In the genomic region with DNA sequence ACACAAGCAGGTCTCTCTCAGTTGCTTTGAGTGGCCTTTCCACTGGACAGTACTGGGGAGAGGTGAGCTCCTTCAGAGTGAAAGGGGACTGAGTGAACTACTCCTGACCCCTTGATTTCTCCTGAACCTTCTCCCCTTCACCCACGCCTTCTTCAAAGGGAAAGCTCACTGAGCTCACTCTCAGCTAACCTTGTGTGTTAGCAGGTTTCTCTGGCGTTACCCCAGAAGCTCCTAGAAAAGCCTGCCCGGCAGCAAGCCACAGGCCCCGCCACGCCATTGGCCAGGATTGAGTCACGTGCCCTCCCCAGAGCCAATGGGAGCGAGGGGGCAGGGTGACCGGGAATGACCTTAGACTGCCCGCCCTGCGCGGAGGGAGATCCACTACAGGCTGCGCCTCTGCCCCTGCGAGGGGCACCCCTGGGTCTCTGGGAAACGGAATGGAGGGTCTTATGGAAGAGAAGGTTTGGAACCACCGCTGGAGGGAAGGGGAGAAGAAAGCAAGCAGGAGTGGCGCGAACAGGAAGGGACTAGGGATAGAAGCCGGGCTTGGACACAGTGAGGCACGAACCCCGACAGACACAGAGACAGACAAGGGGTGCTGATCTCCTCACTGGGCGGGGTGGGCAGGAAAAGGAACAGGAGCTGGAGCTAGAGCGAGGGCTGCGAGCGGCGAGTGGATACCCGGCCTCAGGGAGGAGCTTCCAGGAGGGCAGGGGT, we compare ENCODE assay signal across 1 cellular context.
A peak's percentile ranks its signal among the peaks of the same experiment; 100 is the strongest.
TF ChIP-seq lines count a peak whose summit lies in the region.

No MANE protein-coding gene starts in this region.

TF ChIP-seq in K562, 482 proteins besides CTCF, POLR2A, EP300 and RAD21 (continued from another document and continues in another):
- TF ChIP-seq, protein P1, sequence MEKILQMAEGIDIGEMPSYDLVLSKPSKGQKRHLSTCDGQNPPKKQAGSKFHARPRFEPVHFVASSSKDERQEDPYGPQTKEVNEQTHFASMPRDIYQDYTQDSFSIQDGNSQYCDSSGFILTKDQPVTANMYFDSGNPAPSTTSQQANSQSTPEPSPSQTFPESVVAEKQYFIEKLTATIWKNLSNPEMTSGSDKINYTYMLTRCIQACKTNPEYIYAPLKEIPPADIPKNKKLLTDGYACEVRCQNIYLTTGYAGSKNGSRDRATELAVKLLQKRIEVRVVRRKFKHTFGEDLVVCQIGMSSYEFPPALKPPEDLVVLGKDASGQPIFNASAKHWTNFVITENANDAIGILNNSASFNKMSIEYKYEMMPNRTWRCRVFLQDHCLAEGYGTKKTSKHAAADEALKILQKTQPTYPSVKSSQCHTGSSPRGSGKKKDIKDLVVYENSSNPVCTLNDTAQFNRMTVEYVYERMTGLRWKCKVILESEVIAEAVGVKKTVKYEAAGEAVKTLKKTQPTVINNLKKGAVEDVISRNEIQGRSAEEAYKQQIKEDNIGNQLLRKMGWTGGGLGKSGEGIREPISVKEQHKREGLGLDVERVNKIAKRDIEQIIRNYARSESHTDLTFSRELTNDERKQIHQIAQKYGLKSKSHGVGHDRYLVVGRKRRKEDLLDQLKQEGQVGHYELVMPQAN (IDR thresholded peaks at IDR 0.05; ENCODE audit: borderline replicate concordance): peak; percentile 77; the same call in 1 of the 2 replicates
- TF ChIP-seq, protein P2, sequence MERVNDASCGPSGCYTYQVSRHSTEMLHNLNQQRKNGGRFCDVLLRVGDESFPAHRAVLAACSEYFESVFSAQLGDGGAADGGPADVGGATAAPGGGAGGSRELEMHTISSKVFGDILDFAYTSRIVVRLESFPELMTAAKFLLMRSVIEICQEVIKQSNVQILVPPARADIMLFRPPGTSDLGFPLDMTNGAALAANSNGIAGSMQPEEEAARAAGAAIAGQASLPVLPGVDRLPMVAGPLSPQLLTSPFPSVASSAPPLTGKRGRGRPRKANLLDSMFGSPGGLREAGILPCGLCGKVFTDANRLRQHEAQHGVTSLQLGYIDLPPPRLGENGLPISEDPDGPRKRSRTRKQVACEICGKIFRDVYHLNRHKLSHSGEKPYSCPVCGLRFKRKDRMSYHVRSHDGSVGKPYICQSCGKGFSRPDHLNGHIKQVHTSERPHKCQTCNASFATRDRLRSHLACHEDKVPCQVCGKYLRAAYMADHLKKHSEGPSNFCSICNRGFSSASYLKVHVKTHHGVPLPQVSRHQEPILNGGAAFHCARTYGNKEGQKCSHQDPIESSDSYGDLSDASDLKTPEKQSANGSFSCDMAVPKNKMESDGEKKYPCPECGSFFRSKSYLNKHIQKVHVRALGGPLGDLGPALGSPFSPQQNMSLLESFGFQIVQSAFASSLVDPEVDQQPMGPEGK (CRISPR knock-in tag; IDR thresholded peaks at IDR 0.05; ENCODE audit: borderline replicate concordance): no peak
- TF ChIP-seq FOSL1 (tag; conservative IDR thresholded peaks at IDR 0.05): 0 out of 2 replicates have a peak, but pooled peaks have one; percentile 22
- TF ChIP-seq SMAD4 (CRISPR knock-in tag; conservative IDR thresholded peaks at IDR 0.05): peak; percentile 78
- TF ChIP-seq ZNF277 (CRISPR knock-in tag; IDR thresholded peaks at IDR 0.05; ENCODE audit: borderline replicate concordance): no peak
- peak; percentile 85 for TF ChIP-seq CBFA2T2 (conservative IDR thresholded peaks at IDR 0.05)
- TF ChIP-seq E2F6 (IDR thresholded peaks at IDR 0.05; ENCODE audit: borderline replicate concordance in 1 of 2, extremely low read depth in 1 of 2, insufficient read depth in 1 of 2, insufficient read length in 1 of 2, low read depth in 1 of 2, low read length in 1 of 2, poor library complexity in 1 of 2, severe bottlenecking in 1 of 2): peak; percentile 67 to 77
- TF ChIP-seq ARHGAP35 (IDR thresholded peaks at IDR 0.05; ENCODE audit: partially characterized antibody): no peak
- TF ChIP-seq ZBTB7A (IDR thresholded peaks at IDR 0.05; ENCODE audit: borderline replicate concordance, control insufficient read depth, low read depth, low read length): peak; percentile 53; the same call in 1 of the 2 replicates
- no peak for TF ChIP-seq ATF1 (CRISPR knock-in tag; IDR thresholded peaks at IDR 0.05)
- peak; percentile 51; the same call in 1 of the 2 replicates for TF ChIP-seq ATF1 (tag; IDR thresholded peaks at IDR 0.05)
- TF ChIP-seq TAF1 (IDR thresholded peaks at IDR 0.05; ENCODE audit: control insufficient read depth, extremely low read depth, insufficient read depth, low read length, severe bottlenecking): peak; percentile 37
- TF ChIP-seq KLF13 (tag; IDR thresholded peaks at IDR 0.05; ENCODE audit: borderline replicate concordance, low read depth): no peak
- peak; percentile 79 for TF ChIP-seq NR2C1 (IDR thresholded peaks at IDR 0.05)
- peak; percentile 71; the same call in 1 of the 2 replicates for TF ChIP-seq NR2C1 (tag; IDR thresholded peaks at IDR 0.05)
- no peak for TF ChIP-seq DIDO1 (tag; IDR thresholded peaks at IDR 0.05; ENCODE audit: low read depth)
- no peak for TF ChIP-seq KDM1A (IDR thresholded peaks at IDR 0.05)
- TF ChIP-seq SUPT5H (IDR thresholded peaks at IDR 0.05): peak; percentile 96
- TF ChIP-seq KDM4B (IDR thresholded peaks at IDR 0.05; ENCODE audit: borderline replicate concordance in 2 of 2, low read depth in 1 of 2): peak in 1 of 2 experiments; percentile 40; a peak in 1 of 4 replicates
- TF ChIP-seq HIVEP1 (CRISPR knock-in tag; IDR thresholded peaks at IDR 0.05): no peak; the same call in 1 of the 2 replicates
- peak; percentile 73 for TF ChIP-seq POLR2AphosphoS5 (IDR thresholded peaks at IDR 0.05; ENCODE audit: control insufficient read depth, insufficient read depth, low read depth, low read length)
- TF ChIP-seq ZNF121 (CRISPR knock-in tag; conservative IDR thresholded peaks at IDR 0.05): no peak
- 0 out of 2 replicates have a peak, but pooled peaks have one; percentile 57 for TF ChIP-seq HLTF (IDR thresholded peaks at IDR 0.05)
- TF ChIP-seq NFIC (IDR thresholded peaks at IDR 0.05): peak; percentile 74
- TF ChIP-seq, protein P3, sequence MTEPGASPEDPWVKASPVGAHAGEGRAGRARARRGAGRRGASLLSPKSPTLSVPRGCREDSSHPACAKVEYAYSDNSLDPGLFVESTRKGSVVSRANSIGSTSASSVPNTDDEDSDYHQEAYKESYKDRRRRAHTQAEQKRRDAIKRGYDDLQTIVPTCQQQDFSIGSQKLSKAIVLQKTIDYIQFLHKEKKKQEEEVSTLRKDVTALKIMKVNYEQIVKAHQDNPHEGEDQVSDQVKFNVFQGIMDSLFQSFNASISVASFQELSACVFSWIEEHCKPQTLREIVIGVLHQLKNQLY (CRISPR knock-in tag; conservative IDR thresholded peaks at IDR 0.05): no peak
- TF ChIP-seq SMARCA5 (IDR thresholded peaks at IDR 0.05): no peak; the same call in 1 of the 2 replicates
- peak; percentile 63; the same call in 1 of the 2 replicates for TF ChIP-seq ELF4 (CRISPR knock-in tag; IDR thresholded peaks at IDR 0.05)
- peak in 1 of 2 experiments; percentile 54; a peak in 1 of 4 replicates for TF ChIP-seq TRIM24 (IDR thresholded peaks at IDR 0.05)
- peak; percentile 47; the same call in 1 of the 2 replicates for TF ChIP-seq NBN (IDR thresholded peaks at IDR 0.05; ENCODE audit: low read depth)
- TF ChIP-seq EGR1 (conservative IDR thresholded peaks at IDR 0.05): peak; percentile 59
- TF ChIP-seq CREM (IDR thresholded peaks at IDR 0.05; ENCODE audit: low read depth): peak; percentile 49; the same call in 1 of the 2 replicates
- TF ChIP-seq ARID2 (IDR thresholded peaks at IDR 0.05): no peak
- TF ChIP-seq ARNT (IDR thresholded peaks at IDR 0.05): peak in 1 of 2 experiments; percentile 25; a peak in 1 of 4 replicates
- 0 out of 2 replicates have a peak, but pooled peaks have one; percentile 21 for TF ChIP-seq TRIM28 (IDR thresholded peaks at IDR 0.05)
- TF ChIP-seq FOS (IDR thresholded peaks at IDR 0.05; ENCODE audit: extremely low read depth, insufficient read length): peak; percentile 97
- no peak for TF ChIP-seq SRSF1 (IDR thresholded peaks at IDR 0.05; ENCODE audit: low read depth, low read length)
- TF ChIP-seq ZNF354B (CRISPR knock-in tag; IDR thresholded peaks at IDR 0.05): no peak
- TF ChIP-seq PRDM10 (IDR thresholded peaks at IDR 0.05; ENCODE audit: partially characterized antibody): peak; percentile 16
- TF ChIP-seq ZNF224 (CRISPR knock-in tag; IDR thresholded peaks at IDR 0.05): no peak
- TF ChIP-seq, protein P4, sequence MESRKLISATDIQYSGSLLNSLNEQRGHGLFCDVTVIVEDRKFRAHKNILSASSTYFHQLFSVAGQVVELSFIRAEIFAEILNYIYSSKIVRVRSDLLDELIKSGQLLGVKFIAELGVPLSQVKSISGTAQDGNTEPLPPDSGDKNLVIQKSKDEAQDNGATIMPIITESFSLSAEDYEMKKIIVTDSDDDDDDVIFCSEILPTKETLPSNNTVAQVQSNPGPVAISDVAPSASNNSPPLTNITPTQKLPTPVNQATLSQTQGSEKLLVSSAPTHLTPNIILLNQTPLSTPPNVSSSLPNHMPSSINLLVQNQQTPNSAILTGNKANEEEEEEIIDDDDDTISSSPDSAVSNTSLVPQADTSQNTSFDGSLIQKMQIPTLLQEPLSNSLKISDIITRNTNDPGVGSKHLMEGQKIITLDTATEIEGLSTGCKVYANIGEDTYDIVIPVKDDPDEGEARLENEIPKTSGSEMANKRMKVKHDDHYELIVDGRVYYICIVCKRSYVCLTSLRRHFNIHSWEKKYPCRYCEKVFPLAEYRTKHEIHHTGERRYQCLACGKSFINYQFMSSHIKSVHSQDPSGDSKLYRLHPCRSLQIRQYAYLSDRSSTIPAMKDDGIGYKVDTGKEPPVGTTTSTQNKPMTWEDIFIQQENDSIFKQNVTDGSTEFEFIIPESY (CRISPR knock-in tag; IDR thresholded peaks at IDR 0.05): no peak
- 0 out of 2 replicates have a peak, but pooled peaks have one; percentile 32 for TF ChIP-seq ETV5 (CRISPR knock-in tag; IDR thresholded peaks at IDR 0.05; ENCODE audit: low read depth)
- no peak for TF ChIP-seq FOXJ2 (tag; IDR thresholded peaks at IDR 0.05)
- peak; percentile 81 for TF ChIP-seq NCOA1 (IDR thresholded peaks at IDR 0.05; ENCODE audit: low read depth)
- peak; percentile 89 for TF ChIP-seq GATAD2A (IDR thresholded peaks at IDR 0.05)
- TF ChIP-seq, protein P5, sequence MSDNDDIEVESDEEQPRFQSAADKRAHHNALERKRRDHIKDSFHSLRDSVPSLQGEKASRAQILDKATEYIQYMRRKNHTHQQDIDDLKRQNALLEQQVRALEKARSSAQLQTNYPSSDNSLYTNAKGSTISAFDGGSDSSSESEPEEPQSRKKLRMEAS (CRISPR knock-in tag; IDR thresholded peaks at IDR 0.05): peak; percentile 84
- no peak for TF ChIP-seq ZNF212 (CRISPR knock-in tag; IDR thresholded peaks at IDR 0.05)
- no peak for TF ChIP-seq RFX7 (CRISPR knock-in tag; IDR thresholded peaks at IDR 0.05)
- TF ChIP-seq JUND (IDR thresholded peaks at IDR 0.05; ENCODE audit: borderline replicate concordance, low read depth, low read length): no peak
- peak; percentile 39; the same call in 1 of the 3 replicates for TF ChIP-seq JUND (tag; IDR thresholded peaks at IDR 0.05; ENCODE audit: borderline replicate concordance, low read depth, low read length)
- TF ChIP-seq TCF7 (IDR thresholded peaks at IDR 0.05; ENCODE audit: borderline replicate concordance): peak; percentile 24; the same call in 1 of the 2 replicates
- no peak for TF ChIP-seq NFIX (CRISPR knock-in tag; IDR thresholded peaks at IDR 0.05; ENCODE audit: low read depth)
- TF ChIP-seq ZFP36 (IDR thresholded peaks at IDR 0.05; ENCODE audit: low read depth, low read length, partially characterized antibody): no peak
- no peak for TF ChIP-seq BMI1 (IDR thresholded peaks at IDR 0.05; ENCODE audit: low read length)
- no peak for TF ChIP-seq EP400 (IDR thresholded peaks at IDR 0.05)
- TF ChIP-seq NEUROD1 (IDR thresholded peaks at IDR 0.05; ENCODE audit: borderline replicate concordance, low read depth, low read length, partially characterized antibody): peak; percentile 67
